ENCODE assay signal across 1 cellular context in the genomic region with DNA sequence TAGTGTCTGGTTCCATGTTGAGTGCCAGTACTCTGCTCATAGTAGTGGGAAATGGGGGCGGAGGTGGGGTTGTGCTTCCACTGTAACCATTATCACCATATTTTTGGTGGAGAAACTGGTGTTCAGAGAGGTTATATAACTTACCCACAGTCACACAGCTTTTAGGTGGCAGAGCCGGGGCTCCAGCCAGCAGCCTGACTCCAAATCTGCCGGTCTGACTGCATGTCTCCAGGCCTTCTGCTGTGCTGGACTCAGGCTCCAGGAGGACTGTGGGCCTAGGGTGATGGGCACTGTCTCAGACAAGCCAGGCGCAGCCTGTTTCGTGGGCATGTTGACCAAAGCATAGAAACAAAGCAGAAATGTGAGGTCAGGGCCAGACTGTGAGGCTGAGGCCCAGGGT.
TF ChIP-seq lines count a peak whose summit lies in the region.

No MANE protein-coding gene starts in this region.

TF ChIP-seq in H1, 55 proteins besides CTCF, POLR2A, EP300 and RAD21:
- no peak for TF ChIP-seq RBBP5 (IDR thresholded peaks at IDR 0.05; ENCODE audit: borderline replicate concordance, low read depth, low read length)
TF ChIP-seq in H1: peak in this region for 0.
